In the genomic region with DNA sequence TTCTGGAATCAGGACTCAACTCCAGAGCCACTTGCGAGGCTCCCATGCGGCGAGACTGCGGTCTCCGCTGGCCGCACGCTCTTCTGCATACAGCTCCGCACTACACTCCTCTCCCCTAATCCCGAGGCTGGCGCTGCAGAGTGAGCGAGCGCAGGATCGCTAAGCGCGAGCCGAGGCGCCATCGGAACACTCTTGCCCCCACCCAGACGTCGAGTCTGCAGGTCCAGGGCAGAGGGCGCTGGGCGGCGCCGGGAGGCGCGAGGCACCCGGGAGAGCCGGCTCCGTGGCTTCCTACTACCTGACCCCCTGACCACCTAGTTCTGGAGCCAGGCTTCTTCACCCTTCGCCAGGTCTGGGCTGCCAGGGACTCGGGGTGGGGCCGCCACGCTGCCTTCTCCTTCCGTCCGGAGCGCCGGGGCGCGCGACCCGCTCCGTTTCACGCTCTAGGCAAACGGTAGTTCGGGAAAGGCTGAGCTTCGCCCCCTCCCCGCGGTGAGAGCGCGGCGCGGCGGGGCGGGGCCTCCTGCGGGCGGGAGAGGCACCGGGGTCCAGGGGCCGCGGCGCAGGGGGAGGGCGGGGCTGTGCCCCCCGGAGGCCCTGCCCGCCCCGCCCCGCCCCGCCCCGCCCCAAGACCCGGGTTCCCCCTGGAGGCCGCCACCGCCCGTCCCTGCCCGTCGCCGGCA, we compare ENCODE assay signal across 1 cellular context.
TF ChIP-seq lines count a peak whose summit lies in the region.

No MANE protein-coding gene starts in this region.

TF ChIP-seq in HEK293, 187 proteins besides CTCF, POLR2A, EP300 and RAD21 (continued from another document):
- TF ChIP-seq, protein P1, sequence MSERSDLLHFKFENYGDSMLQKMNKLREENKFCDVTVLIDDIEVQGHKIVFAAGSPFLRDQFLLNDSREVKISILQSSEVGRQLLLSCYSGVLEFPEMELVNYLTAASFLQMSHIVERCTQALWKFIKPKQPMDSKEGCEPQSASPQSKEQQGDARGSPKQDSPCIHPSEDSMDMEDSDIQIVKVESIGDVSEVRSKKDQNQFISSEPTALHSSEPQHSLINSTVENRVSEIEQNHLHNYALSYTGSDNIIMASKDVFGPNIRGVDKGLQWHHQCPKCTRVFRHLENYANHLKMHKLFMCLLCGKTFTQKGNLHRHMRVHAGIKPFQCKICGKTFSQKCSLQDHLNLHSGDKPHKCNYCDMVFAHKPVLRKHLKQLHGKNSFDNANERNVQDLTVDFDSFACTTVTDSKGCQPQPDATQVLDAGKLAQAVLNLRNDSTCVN (tag by site-specific recombination; optimal IDR thresholded peaks at IDR 0.05), result peak; percentile 97
- TF ChIP-seq PATZ1 (tag by site-specific recombination; IDR thresholded peaks at IDR 0.05), result peak; percentile 91
- peak; percentile 54 for TF ChIP-seq WT1 (tag by site-specific recombination; IDR thresholded peaks at IDR 0.05)
- TF ChIP-seq ZNF335 (tag by site-specific recombination; conservative IDR thresholded peaks at IDR 0.05), result peak; percentile 87
- TF ChIP-seq ZBTB10 (tag by site-specific recombination; IDR thresholded peaks at IDR 0.05), result peak; percentile 76
- TF ChIP-seq, protein P2, sequence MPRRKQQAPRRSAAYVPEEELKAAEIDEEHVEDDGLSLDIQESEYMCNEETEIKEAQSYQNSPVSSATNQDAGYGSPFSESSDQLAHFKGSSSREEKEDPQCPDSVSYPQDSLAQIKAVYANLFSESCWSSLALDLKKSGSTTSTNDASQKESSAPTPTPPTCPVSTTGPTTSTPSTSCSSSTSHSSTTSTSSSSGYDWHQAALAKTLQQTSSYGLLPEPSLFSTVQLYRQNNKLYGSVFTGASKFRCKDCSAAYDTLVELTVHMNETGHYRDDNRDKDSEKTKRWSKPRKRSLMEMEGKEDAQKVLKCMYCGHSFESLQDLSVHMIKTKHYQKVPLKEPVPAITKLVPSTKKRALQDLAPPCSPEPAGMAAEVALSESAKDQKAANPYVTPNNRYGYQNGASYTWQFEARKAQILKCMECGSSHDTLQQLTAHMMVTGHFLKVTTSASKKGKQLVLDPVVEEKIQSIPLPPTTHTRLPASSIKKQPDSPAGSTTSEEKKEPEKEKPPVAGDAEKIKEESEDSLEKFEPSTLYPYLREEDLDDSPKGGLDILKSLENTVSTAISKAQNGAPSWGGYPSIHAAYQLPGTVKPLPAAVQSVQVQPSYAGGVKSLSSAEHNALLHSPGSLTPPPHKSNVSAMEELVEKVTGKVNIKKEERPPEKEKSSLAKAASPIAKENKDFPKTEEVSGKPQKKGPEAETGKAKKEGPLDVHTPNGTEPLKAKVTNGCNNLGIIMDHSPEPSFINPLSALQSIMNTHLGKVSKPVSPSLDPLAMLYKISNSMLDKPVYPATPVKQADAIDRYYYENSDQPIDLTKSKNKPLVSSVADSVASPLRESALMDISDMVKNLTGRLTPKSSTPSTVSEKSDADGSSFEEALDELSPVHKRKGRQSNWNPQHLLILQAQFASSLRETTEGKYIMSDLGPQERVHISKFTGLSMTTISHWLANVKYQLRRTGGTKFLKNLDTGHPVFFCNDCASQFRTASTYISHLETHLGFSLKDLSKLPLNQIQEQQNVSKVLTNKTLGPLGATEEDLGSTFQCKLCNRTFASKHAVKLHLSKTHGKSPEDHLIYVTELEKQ (tag by site-specific recombination; IDR thresholded peaks at IDR 0.05; ENCODE audit: borderline replicate concordance), result peak; percentile 29; the same call in 1 of the 2 replicates
- no peak for TF ChIP-seq HOXA7 (CRISPR knock-in tag; IDR thresholded peaks at IDR 0.05; ENCODE audit: borderline replicate concordance)
- no peak for TF ChIP-seq ZNF626 (tag by site-specific recombination; IDR thresholded peaks at IDR 0.05)
- TF ChIP-seq ZNF561 (tag by site-specific recombination; IDR thresholded peaks at IDR 0.05; ENCODE audit: borderline replicate concordance), result no peak
- no peak for TF ChIP-seq ZNF830 (tag by site-specific recombination; IDR thresholded peaks at IDR 0.05; ENCODE audit: low read depth)
- peak; percentile 91 for TF ChIP-seq ZBTB8A (tag by site-specific recombination; IDR thresholded peaks at IDR 0.05)
- TF ChIP-seq, protein P3, sequence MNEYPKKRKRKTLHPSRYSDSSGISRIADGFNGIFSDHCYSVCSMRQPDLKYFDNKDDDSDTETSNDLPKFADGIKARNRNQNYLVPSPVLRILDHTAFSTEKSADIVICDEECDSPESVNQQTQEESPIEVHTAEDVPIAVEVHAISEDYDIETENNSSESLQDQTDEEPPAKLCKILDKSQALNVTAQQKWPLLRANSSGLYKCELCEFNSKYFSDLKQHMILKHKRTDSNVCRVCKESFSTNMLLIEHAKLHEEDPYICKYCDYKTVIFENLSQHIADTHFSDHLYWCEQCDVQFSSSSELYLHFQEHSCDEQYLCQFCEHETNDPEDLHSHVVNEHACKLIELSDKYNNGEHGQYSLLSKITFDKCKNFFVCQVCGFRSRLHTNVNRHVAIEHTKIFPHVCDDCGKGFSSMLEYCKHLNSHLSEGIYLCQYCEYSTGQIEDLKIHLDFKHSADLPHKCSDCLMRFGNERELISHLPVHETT (tag by site-specific recombination; IDR thresholded peaks at IDR 0.05), result peak; percentile 32; the same call in 1 of the 2 replicates
- TF ChIP-seq OSR2 (tag by site-specific recombination; IDR thresholded peaks at IDR 0.05), result peak; percentile 45; the same call in 1 of the 2 replicates
- TF ChIP-seq, protein P4, sequence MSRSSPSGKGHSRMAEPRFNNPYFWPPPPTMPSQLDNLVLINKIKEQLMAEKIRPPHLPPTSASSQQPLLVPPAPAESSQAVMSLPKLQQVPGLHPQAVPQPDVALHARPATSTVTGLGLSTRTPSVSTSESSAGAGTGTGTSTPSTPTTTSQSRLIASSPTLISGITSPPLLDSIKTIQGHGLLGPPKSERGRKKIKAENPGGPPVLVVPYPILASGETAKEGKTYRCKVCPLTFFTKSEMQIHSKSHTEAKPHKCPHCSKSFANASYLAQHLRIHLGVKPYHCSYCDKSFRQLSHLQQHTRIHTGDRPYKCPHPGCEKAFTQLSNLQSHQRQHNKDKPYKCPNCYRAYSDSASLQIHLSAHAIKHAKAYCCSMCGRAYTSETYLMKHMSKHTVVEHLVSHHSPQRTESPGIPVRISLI (tag by site-specific recombination; IDR thresholded peaks at IDR 0.05), result no peak
- no peak for TF ChIP-seq ZNF184 (tag by site-specific recombination; IDR thresholded peaks at IDR 0.05)
